In genomic region chr5:137376127-137376526, GRCh38 we compare ENCODE assay signal across 17 cellular contexts.
A peak's percentile ranks its signal among the peaks of the same experiment; 100 is the strongest.
DNase-seq lines count a peak whose midpoint lies in the region; ATAC-seq and TF ChIP-seq lines count a peak whose summit lies in the region.
"Had no signal": no experiment of that assay in that cellular context is flagged by ENCODE, and none has a peak within 500 bp of the region (broad histone marks: within the 10 kb centered on the region; RNA-seq: fewer than 3 reads in every experiment).

No MANE protein-coding gene starts in this region.

- WGBS in H9 (ENCODE audit: extremely low coverage, insufficient read length, low lambda C conversion rate), result no CpG with 5 or more reads among the region's 7 CpGs
- WGBS in lung, 2 donors, result 52 to 60% methylated on average over 7 of the region's 7 CpGs

- intact Hi-C loops in activated naive CD4-positive, alpha-beta T cell treated with anti-CD3 and anti-CD28 coated beads for 36 hours (cut with micrococcal nuclease), result no loop called here

- DNase-seq in H9, result peak; percentile 52
- peak; percentile 94 for DNase-seq in NCI-H2029 treated with DMSO at 0.1 percent for 48 hours (lab: John Stamatoyannopoulos, UW)
- peak; percentile 72 for DNase-seq in lung (ENCODE audit: low spot score)
- no peak for DNase-seq in effector memory CD4-positive, alpha-beta T cell
- no peak for DNase-seq in activated naive CD4-positive, alpha-beta T cell treated with anti-CD3 and anti-CD28 coated beads for 36 hours
- DNase-seq: activated B cell treated with CpG ODN at 0.5 μM for 24 hours; DMS 273 treated with DMSO at 0.1 percent for 48 hours; small intestine; stimulated activated CD4-positive, alpha-beta T cell treated with anti-CD3 and anti-CD28 coated beads, Interleukin-4, amount 100 ng/mL, for 4 hours; T-helper 1 cell had no signal

- H4K91ac ChIP-seq in H9 (ENCODE audit: insufficient read length, low read depth, low read length), result no peak overlapping the region

- TF ChIP-seq CTCF in H9 (conservative IDR thresholded peaks at IDR 0.05) (no peak), VCaP (conservative IDR thresholded peaks at IDR 0.05) (no peak), lung (IDR thresholded peaks at IDR 0.05; ENCODE audit: control extremely low read depth, extremely low read depth) (no peak)

- H3K14ac ChIP-seq in H9 (ENCODE audit: insufficient read depth, low read length), result no peak overlapping the region

- H3K18ac ChIP-seq in H9 (ENCODE audit: insufficient read length, low read depth, low read length), result no peak overlapping the region

- H3K27ac ChIP-seq in H9 (ENCODE audit: insufficient read length, low read depth, low read length) (no peak overlapping the region), VCaP (peak overlapping the region; percentile 1; the same call in 1 of the 2 replicates), lung (ENCODE audit: low read depth in 1 of 2, low read length in 1 of 2) (no peak overlapping the region)
- H3K27ac ChIP-seq in effector memory CD4-positive, alpha-beta T cell (ENCODE audit: insufficient read depth, low read length, poor library complexity, severe bottlenecking), result no peak overlapping the region
- H3K27ac ChIP-seq: parathyroid adenoma, RWPE1 had no signal

- H2AK5ac ChIP-seq in H9 (ENCODE audit: insufficient read length, low read length), result no peak overlapping the region

- no peaks in the 10 kb centered on the region; the same call in 1 of the 2 replicates for H3K4me1 ChIP-seq in H9 (ENCODE audit: insufficient read depth, low read length)
- no peaks in the 10 kb centered on the region for H3K4me1 ChIP-seq in lung (ENCODE audit: control insufficient read depth in 2 of 2, insufficient read depth in 2 of 2, low read length in 2 of 2)
- H3K4me1 ChIP-seq in effector memory CD4-positive, alpha-beta T cell (ENCODE audit: control insufficient read depth, insufficient read depth, low read length, poor library complexity, severe bottlenecking), result no peaks in the 10 kb centered on the region
- H3K4me1 ChIP-seq: parathyroid adenoma had no signal

- no peak overlapping the region for H2BK120ac ChIP-seq in H9 (ENCODE audit: low read depth, low read length, poor library complexity, severe bottlenecking)

- H3K4me2 ChIP-seq in H9 (ENCODE audit: insufficient read depth, insufficient read length, low read length), result no peak overlapping the region

- H2BK15ac ChIP-seq in H9 (ENCODE audit: low read depth, low read length), result no peak overlapping the region

- H3T11ph ChIP-seq in H9 (ENCODE audit: low read length), result no peak overlapping the region

- peak overlapping the region in 1 of 3 experiments; percentile 34; a peak in 1 of 7 replicates for H3K27ac Mint-ChIP-seq in H9
- no peak overlapping the region for H3K27ac Mint-ChIP-seq in activated naive CD4-positive, alpha-beta T cell treated with anti-CD3 and anti-CD28 coated beads for 36 hours
- H3K27ac Mint-ChIP-seq: activated B cell treated with CpG ODN at 0.5 μM for 24 hours; activated T-helper 2 cell treated with anti-CD3 and anti-CD28 coated beads, Interferon-gamma antibody, Interleukin-2, Interleukin-4, amounts not matched to agents 10 μg/mL and 5 μg/mL and 100 μg/mL, durations not matched to agents 14 hours and 24 hours and 36 hours had no signal

- H3K4ac ChIP-seq in H9 (ENCODE audit: low read depth, low read length), result no peak overlapping the region

- H3K9me3 Mint-ChIP-seq in H9, result peaks cover 12 to 14% of the 10 kb centered on the region in 2 experiments
- peaks cover 6% of the 10 kb centered on the region for H3K9me3 Mint-ChIP-seq in activated naive CD4-positive, alpha-beta T cell treated with anti-CD3 and anti-CD28 coated beads for 36 hours
- H3K9me3 Mint-ChIP-seq: activated T-helper 2 cell treated with anti-CD3 and anti-CD28 coated beads, Interferon-gamma antibody, Interleukin-2, Interleukin-4, amounts not matched to agents 10 μg/mL and 5 μg/mL and 100 μg/mL, durations not matched to agents 14 hours and 24 hours and 36 hours; central memory CD8-positive, alpha-beta T cell had no signal

- H2BK12ac ChIP-seq in H9 (ENCODE audit: insufficient read length, low read depth, low read length), result no peak overlapping the region

- no peaks in the 10 kb centered on the region for H3K79me1 ChIP-seq in H9 (ENCODE audit: insufficient read depth, low read depth, low read length, poor library complexity, severe bottlenecking)

- ATAC-seq in lung (ENCODE audit: insufficient read depth, low FRiP score) (peak; percentile 58), GM18873 (IDR thresholded peaks at IDR 0.05; ENCODE audit: low FRiP score, unreplicated experiment) (no peak)
- ATAC-seq: K562 had no signal

- no peak overlapping the region for H3K4me3 ChIP-seq in lung
- H3K4me3 ChIP-seq in effector memory CD4-positive, alpha-beta T cell (ENCODE audit: insufficient read depth, low read depth, low read length, poor library complexity, severe bottlenecking), result no peak overlapping the region
- H3K4me3 ChIP-seq: K562 had no signal

- H3K36me3 ChIP-seq in lung (ENCODE audit: control insufficient read depth in 2 of 2, insufficient read depth in 2 of 2, low read length in 2 of 2), result no peaks in the 10 kb centered on the region
- H3K36me3 ChIP-seq in effector memory CD4-positive, alpha-beta T cell (ENCODE audit: control insufficient read depth, insufficient read depth, low read length), result no peaks in the 10 kb centered on the region

- no peak overlapping the region for H2AFZ ChIP-seq in H9 (ENCODE audit: low read length)
- H2AFZ ChIP-seq: parathyroid adenoma had no signal

- no peak overlapping the region for H3K4me3 Mint-ChIP-seq in H9
- no peak overlapping the region for H3K4me3 Mint-ChIP-seq in activated naive CD4-positive, alpha-beta T cell treated with anti-CD3 and anti-CD28 coated beads for 36 hours
- H3K4me3 Mint-ChIP-seq: activated B cell treated with CpG ODN at 0.5 μM for 24 hours; central memory CD8-positive, alpha-beta T cell had no signal

- H2BK5ac ChIP-seq in H9 (ENCODE audit: insufficient read length, low read length), result no peak overlapping the region

- no peaks in the 10 kb centered on the region for H4K20me1 ChIP-seq in H9 (ENCODE audit: control insufficient read depth, insufficient read depth, insufficient read length)

- no peak overlapping the region for H3K9ac ChIP-seq in H9 (ENCODE audit: extremely low read depth, insufficient read length, low read length)
- H3K9ac ChIP-seq: parathyroid adenoma had no signal

- peaks cover 4% of the 10 kb centered on the region for H3K9me3 ChIP-seq in H9 (ENCODE audit: control insufficient read depth, low read depth, low read length)
- peaks cover 0 to 3% of the 10 kb centered on the region in 2 donors for H3K9me3 ChIP-seq in lung (ENCODE audit: control insufficient read depth in 2 of 2, insufficient read depth in 1 of 2, low read length in 1 of 2)
- no peaks in the 10 kb centered on the region for H3K9me3 ChIP-seq in effector memory CD4-positive, alpha-beta T cell (ENCODE audit: control insufficient read depth, low read length)

- no peak overlapping the region for H4K5ac ChIP-seq in H9 (ENCODE audit: insufficient read length, low read depth, low read length)

- no peaks in the 10 kb centered on the region for H3K23me2 ChIP-seq in H9 (ENCODE audit: insufficient read length, low read depth, low read length, poor library complexity, severe bottlenecking)

- H3K23ac ChIP-seq in H9 (ENCODE audit: insufficient read length, low read depth, low read length), result no peak overlapping the region

- peaks cover 5 to 15% (median 8%) of the 10 kb centered on the region in 3 experiments; a peak in 5 of 7 replicates for H3K36me3 Mint-ChIP-seq in H9 (ENCODE audit: insufficient read depth in 1 of 3, low read depth in 3 of 3)
- no peaks in the 10 kb centered on the region for H3K36me3 Mint-ChIP-seq in activated naive CD4-positive, alpha-beta T cell treated with anti-CD3 and anti-CD28 coated beads for 36 hours (ENCODE audit: low read depth)

- CTCF ChIA-PET in activated naive CD4-positive, alpha-beta T cell treated with anti-CD3 and anti-CD28 coated beads for 36 hours (lab: Charles Lee), result no interaction called here

- no peak overlapping the region for H3K56ac ChIP-seq in H9 (ENCODE audit: insufficient read length, low read depth, low read length)

- H2BK20ac ChIP-seq in H9 (ENCODE audit: low read depth, low read length, poor library complexity, severe bottlenecking), result no peak overlapping the region

- H3K27me3 ChIP-seq in H9 (ENCODE audit: insufficient read depth, low read length), result no peaks in the 10 kb centered on the region
- peaks cover 5% of the 10 kb centered on the region for H3K27me3 ChIP-seq in lung (ENCODE audit: control insufficient read depth, insufficient read depth)
- H3K27me3 ChIP-seq in effector memory CD4-positive, alpha-beta T cell (replicated peaks; ENCODE audit: control insufficient read depth, insufficient read depth, low read length, poor library complexity, severe bottlenecking), result no peaks in the 10 kb centered on the region

- H3K79me2 ChIP-seq in H9 (ENCODE audit: insufficient read depth, low read length), result no peaks in the 10 kb centered on the region
- H3K79me2 ChIP-seq: parathyroid adenoma had no signal

- H4K8ac ChIP-seq in H9 (replicated peaks; ENCODE audit: insufficient read length, low read depth, low read length), result no peak overlapping the region

- H3K4me1 Mint-ChIP-seq in H9, result peaks cover 4 to 13% of the 10 kb centered on the region in 2 experiments
- no peaks in the 10 kb centered on the region for H3K4me1 Mint-ChIP-seq in activated naive CD4-positive, alpha-beta T cell treated with anti-CD3 and anti-CD28 coated beads for 36 hours (ENCODE audit: low read depth)
- H3K4me1 Mint-ChIP-seq: activated B cell treated with CpG ODN at 0.5 μM for 24 hours; central memory CD8-positive, alpha-beta T cell had no signal

- H3K27me3 Mint-ChIP-seq in H9 (ENCODE audit: low read depth), result peaks cover 4% of the 10 kb centered on the region; the same call in 1 of the 2 replicates
- peaks cover 2% of the 10 kb centered on the region for H3K27me3 Mint-ChIP-seq in activated naive CD4-positive, alpha-beta T cell treated with anti-CD3 and anti-CD28 coated beads for 36 hours (ENCODE audit: low read depth)

Comparison
In these comparisons a context has a peak if more than half of its experiments do, and no peak if none do; other contexts are left out.
1. DNase-seq: peak in H9 (single experiment), NCI-H2029 treated with DMSO at 0.1 percent for 48 hours (single experiment) and lung (single experiment); none in effector memory CD4-positive, alpha-beta T cell (0 of 3) and activated naive CD4-positive, alpha-beta T cell treated with anti-CD3 and anti-CD28 coated beads for 36 hours (single experiment).